23 cellular contexts compared by ENCODE assay signal in genomic region chr11:69054397-69055211, GRCh38. TPM values are rescaled to one million over a fixed set of nuclear protein-coding genes. Genes with fewer than 3 reads are reported as not detected.
DNase-seq lines count a peak whose midpoint lies in the region; ATAC-seq lines count a peak whose summit lies in the region.
"Had no signal": no experiment of that assay in that cellular context is flagged by ENCODE, and none has a peak within 500 bp of the region (broad histone marks: within the 10 kb centered on the region; RNA-seq: fewer than 3 reads in every experiment).

No MANE protein-coding gene starts in this region.

- peaks cover 100% of the 10 kb centered on the region for H4K20me1 ChIP-seq in BLaER1

- no peak overlapping the region for H4K8ac ChIP-seq in trophoblast cell (ENCODE audit: low read depth, low read length)

- H3K36me3 ChIP-seq in BLaER1 (peaks cover 28% of the 10 kb centered on the region), trophoblast cell (ENCODE audit: control insufficient read depth in 1 of 2, insufficient read depth in 2 of 2, low read length in 2 of 2) (peaks cover 17 to 29% of the 10 kb centered on the region in 2 experiments)

- H3K4me3 ChIP-seq in BLaER1 (0 out of 2 replicates have a peak overlapping the region, but pooled peaks have one; percentile 41), trophoblast cell (ENCODE audit: low read depth, low read length) (peak overlapping the region; percentile 43)
- H3K4me3 ChIP-seq: GM23338, suprapubic skin had no signal

- DNase-seq in MV-4-11 (lab: John Stamatoyannopoulos, UW) (peak; percentile 12), foreskin melanocyte (peak; percentile 99), trophoblast cell (no peak), hypothalamus (lab: John Stamatoyannopoulos, UW) (no peak), NCI-H2029 (lab: John Stamatoyannopoulos, UW) (no peak), ecto neural progenitor cell (ENCODE audit: low spot score) (no peak)
- DNase-seq: activated CD4-positive, alpha-beta T cell treated with anti-CD3 and anti-CD28 coated beads for 48 hours; activated CD8-positive, alpha-beta memory T cell treated with anti-CD3 and anti-CD28 coated beads, Interleukin-2, amount 10 ng/mL, durations not matched to agents 7 days and 5 days; activated naive CD8-positive, alpha-beta T cell treated with anti-CD3 and anti-CD28 coated beads for 36 hours; DMS 273 treated with DMSO at 0.1 percent for 48 hours; effector memory CD8-positive, alpha-beta T cell; GF-D8; KG1; NCI-H1105; NCI-H2081 treated with DMSO at 0.1 percent for 48 hours; NCI-H510A treated with DMSO at 0.1 percent for 48 hours had no signal

- H2BK120ac ChIP-seq in trophoblast cell (ENCODE audit: insufficient read depth, low read length, poor library complexity) = no peak overlapping the region

- 0 out of 2 replicates have a peak overlapping the region, but pooled peaks have one; percentile 44 for H3K27ac ChIP-seq in BLaER1
- H3K27ac ChIP-seq in trophoblast cell (ENCODE audit: low read depth, low read length) = no peak overlapping the region
- H3K27ac ChIP-seq: C4-2B, neutrophil, suprapubic skin had no signal

- H3K27me3 ChIP-seq in BLaER1 = no peaks in the 10 kb centered on the region
- H3K27me3 ChIP-seq in trophoblast cell (ENCODE audit: insufficient read depth, low read length) = no peaks in the 10 kb centered on the region
- H3K27me3 ChIP-seq: neutrophil, suprapubic skin had no signal

- no CpG with 5 or more reads among the region's 31 CpGs for WGBS in trophoblast cell (ENCODE audit: extremely low coverage, insufficient coverage, insufficient read length)

- H3K14ac ChIP-seq in trophoblast cell (ENCODE audit: low read length) = no peak overlapping the region

- no peak overlapping the region for H3K4ac ChIP-seq in trophoblast cell (ENCODE audit: low read depth, low read length)

- H3K23ac ChIP-seq in trophoblast cell (ENCODE audit: low read length) = no peak overlapping the region

- H2AK5ac ChIP-seq in trophoblast cell (ENCODE audit: low read length) = no peak overlapping the region

- H2BK12ac ChIP-seq in trophoblast cell (ENCODE audit: low read length) = no peak overlapping the region

- H4K12ac ChIP-seq in trophoblast cell (ENCODE audit: low read depth, low read length) = no peak overlapping the region

- peak overlapping the region; percentile 98 for H3K4me2 ChIP-seq in BLaER1
- H3K4me2 ChIP-seq in trophoblast cell (ENCODE audit: low read length) = no peak overlapping the region
- H3K4me2 ChIP-seq: GM23338 had no signal

- ATAC-seq in HG03025 (IDR thresholded peaks at IDR 0.05; ENCODE audit: low FRiP score, unreplicated experiment) = no peak
- ATAC-seq: activated CD8-positive, alpha-beta memory T cell treated with anti-CD3 and anti-CD28 coated beads, Interleukin-2, amount 10 ng/mL, durations not matched to agents 7 days and 5 days; activated T-helper 17 cell treated with anti-CD3 and anti-CD28 coated beads, Interleukin-2, amount 50 U/mL, for 72 hours; effector memory CD8-positive, alpha-beta T cell; GM23338 had no signal

- H3K4me1 ChIP-seq in BLaER1 (peaks cover 98% of the 10 kb centered on the region), trophoblast cell (ENCODE audit: control insufficient read depth in 1 of 2, insufficient read depth in 2 of 2, low read length in 2 of 2) (peaks cover 4 to 5% of the 10 kb centered on the region in 2 experiments)

- no peaks in the 10 kb centered on the region for H3K9me3 ChIP-seq in BLaER1
- H3K9me3 ChIP-seq in trophoblast cell (ENCODE audit: insufficient read depth, low read depth, low read length) = peaks cover 4% of the 10 kb centered on the region
- H3K9me3 ChIP-seq: neutrophil, suprapubic skin had no signal

- H3K79me2 ChIP-seq in trophoblast cell (ENCODE audit: control insufficient read depth, insufficient read depth, low read length, poor library complexity) = no peaks in the 10 kb centered on the region

- H3K79me1 ChIP-seq in trophoblast cell (ENCODE audit: low read length) = peaks cover 1% of the 10 kb centered on the region

- H2BK5ac ChIP-seq in trophoblast cell (ENCODE audit: low read depth, low read length, poor library complexity) = no peak overlapping the region

- no peak overlapping the region for H2AFZ ChIP-seq in trophoblast cell (ENCODE audit: insufficient read depth, low read length, poor library complexity)
- H2AFZ ChIP-seq: GM23338 had no signal

- H4K91ac ChIP-seq in trophoblast cell (ENCODE audit: low read depth, low read length) = no peak overlapping the region

- no peak overlapping the region for H3K18ac ChIP-seq in trophoblast cell (ENCODE audit: low read length)

- H3K9ac ChIP-seq in BLaER1 = no peak overlapping the region
- H3K9ac ChIP-seq in trophoblast cell (ENCODE audit: low read length) = no peak overlapping the region

RNA-seq across cellular contexts. Expression of gene TPCN2, which starts 5.9 kb away (rescaled TPM):
- polyA plus RNA-seq in trophoblast cell (2013) = 5.2 TPM in 2 replicates

RNA-seq across cellular contexts. Expression of gene MRGPRF, which starts 41.6 kb away (rescaled TPM):
- 0.29 and 0.39 TPM in 2 replicates for polyA plus RNA-seq in trophoblast cell (2013)

Comparison
In these comparisons a context has a peak if more than half of its experiments do, and no peak if none do; other contexts are left out.
1. DNase-seq: peak in MV-4-11 (single experiment) and foreskin melanocyte (single experiment); none in trophoblast cell (0 of 2), hypothalamus (0 of 51), NCI-H2029 (single experiment) and ecto neural progenitor cell (single experiment).